Comparison of ENCODE assay signal across 8 cellular contexts in the genomic region with DNA sequence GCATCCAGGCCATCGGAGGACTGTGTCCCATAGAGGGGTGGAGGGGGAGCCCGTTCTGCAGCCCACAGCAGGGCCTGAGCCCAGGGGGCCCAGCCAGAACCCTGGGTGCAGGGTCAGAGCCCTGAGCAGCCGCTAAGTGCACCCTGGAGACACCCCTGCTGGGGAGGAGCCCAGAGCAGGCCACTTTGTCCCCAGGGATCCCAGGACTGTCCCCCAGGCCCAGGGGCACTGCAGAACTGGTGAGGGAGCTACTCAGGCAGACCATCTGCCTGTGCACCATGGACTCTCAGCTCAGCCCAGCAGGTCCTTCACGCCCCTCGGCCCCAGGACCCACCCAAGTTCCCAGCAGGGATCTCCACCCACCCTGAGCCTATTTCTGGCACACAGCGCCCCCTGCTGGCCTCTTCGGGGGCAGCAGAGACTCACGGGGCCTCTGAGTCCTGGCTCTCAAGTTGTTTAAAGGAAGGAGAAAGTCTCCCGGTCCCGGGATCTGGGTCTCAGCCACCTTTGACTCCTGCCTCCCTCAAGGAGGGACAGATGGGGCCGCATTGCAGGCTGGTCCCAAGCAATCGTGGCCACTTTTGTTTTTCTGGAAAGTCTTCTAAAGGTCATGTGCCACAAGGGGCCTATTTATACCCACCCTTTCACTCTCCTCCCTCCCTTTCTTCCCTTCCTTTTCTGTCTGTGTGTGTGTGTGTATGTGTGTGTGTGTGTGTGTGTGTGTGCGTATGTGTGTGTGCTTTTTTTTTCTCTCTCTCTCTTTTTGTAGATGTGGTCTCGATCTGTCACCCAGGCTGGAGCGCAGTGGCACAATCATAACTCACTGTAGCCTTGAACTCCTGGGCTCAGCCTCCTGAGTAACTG.
DNase-seq lines count a peak whose midpoint lies in the region; ATAC-seq and TF ChIP-seq lines count a peak whose summit lies in the region.

No MANE protein-coding gene starts in this region.

- no peak overlapping the region for H2AFZ ChIP-seq in Karpas-422 (ENCODE audit: low read length)

- H3K9ac ChIP-seq in Karpas-422 (ENCODE audit: low read length) = no peak overlapping the region

- H3K27me3 ChIP-seq in Karpas-422 (ENCODE audit: low read length) = no peaks in the 10 kb centered on the region

- H3K4me2 ChIP-seq in Karpas-422 (ENCODE audit: low read depth, low read length, poor library complexity, severe bottlenecking) = no peak overlapping the region

- no peaks in the 10 kb centered on the region for H3K9me2 ChIP-seq in Karpas-422 (replicated peaks; ENCODE audit: insufficient read depth, low read length)

- no peak overlapping the region for H3K4me3 ChIP-seq in Karpas-422 (ENCODE audit: low read length)

- in situ Hi-C loops in T47D (cut with HindIII; ENCODE audit: low pct_unique_long_range_greater_than_20kb, low sequenced_read_pairs) = no loop called here

- peak; percentile 71 for ATAC-seq in left colon
- ATAC-seq in HG03135 (IDR thresholded peaks at IDR 0.05; ENCODE audit: unreplicated experiment) = no peak

- no peaks in the 10 kb centered on the region for H3K36me3 ChIP-seq in Karpas-422 (ENCODE audit: insufficient read depth, low read length)

- intact Hi-C loops in left colon (cut with DNase I, micrococcal nuclease) = no loop called here

- no peak overlapping the region for H3K27ac ChIP-seq in Karpas-422 (ENCODE audit: low read length)
- no peak overlapping the region for H3K27ac ChIP-seq in VCaP

- DNase-seq in DMS114 treated with DMSO at 0.1 percent for 48 hours (lab: John Stamatoyannopoulos, UW; ENCODE audit: unreplicated experiment) (peak; percentile 20), Karpas-422 (peak; percentile 85), T47D (ENCODE audit: low read depth in 1 of 2, low spot score in 1 of 2) (peak; percentile 40 to 66), left colon (peak in 1 of 2 donors; percentile 69), putamen (ENCODE audit: low spot score) (no peak)
- peak; percentile 20 to 56 for DNase-seq in stimulated activated CD4-positive, alpha-beta T cell treated with anti-CD3 and anti-CD28 coated beads, Interleukin-4, amount 100 ng/mL, for 4 hours

- H3K79me2 ChIP-seq in Karpas-422 (ENCODE audit: low read length) = no peaks in the 10 kb centered on the region

- peaks cover 3% of the 10 kb centered on the region for H3K4me1 ChIP-seq in Karpas-422 (ENCODE audit: low read length)

- peak; percentile 91 for TF ChIP-seq CTCF in VCaP (conservative IDR thresholded peaks at IDR 0.05)

- no peaks in the 10 kb centered on the region; the same call in 1 of the 2 replicates for H4K20me1 ChIP-seq in Karpas-422 (ENCODE audit: insufficient read depth, low read depth, low read length)

- H3K9me3 ChIP-seq in Karpas-422 (ENCODE audit: low read length) = no peaks in the 10 kb centered on the region
